In the genomic region with DNA sequence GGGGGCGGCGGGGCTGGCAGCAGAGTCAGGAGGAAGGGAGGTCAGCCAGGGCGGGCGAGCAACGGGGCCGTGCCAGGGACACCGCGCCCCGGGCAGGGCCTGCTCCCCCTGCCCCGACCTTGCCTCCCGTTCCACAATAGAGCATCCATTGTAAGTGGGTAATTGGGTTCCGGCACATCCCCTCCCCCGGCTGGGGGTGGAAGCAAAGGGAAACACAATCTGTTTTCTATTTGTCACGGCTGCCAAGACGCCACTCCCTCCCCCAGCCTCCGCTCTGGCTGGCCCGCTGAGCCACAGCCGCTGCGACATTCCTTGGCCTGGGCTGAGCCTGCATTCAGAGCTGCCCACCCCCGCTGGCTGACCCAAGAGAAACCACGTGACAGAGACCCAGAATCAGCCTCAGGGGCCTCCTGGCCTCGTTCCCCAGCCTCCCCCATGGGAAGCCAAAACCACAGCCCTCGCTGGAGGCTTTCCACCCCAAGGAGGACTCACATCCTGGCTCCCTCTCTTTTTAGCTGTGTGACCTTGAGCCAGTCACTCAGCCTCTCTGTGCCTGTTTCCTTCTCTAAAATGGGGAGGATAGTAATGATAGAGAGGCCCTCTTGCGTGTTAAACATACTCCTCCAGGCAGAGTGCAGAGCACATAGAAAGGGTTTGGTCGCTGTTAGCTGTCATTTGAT, we compare ENCODE assay signal across 8 cellular contexts.
A peak's percentile ranks its signal among the peaks of the same experiment; 100 is the strongest.
DNase-seq lines count a peak whose midpoint lies in the region; ATAC-seq and TF ChIP-seq lines count a peak whose summit lies in the region.

No MANE protein-coding gene starts in this region.

- peaks cover 13% of the 10 kb centered on the region for H3K4me1 Mint-ChIP-seq in activated CD4-positive, alpha-beta memory T cell treated with anti-CD3 and anti-CD28 coated beads for 36 hours (ENCODE audit: low read depth)
- peaks cover 3% of the 10 kb centered on the region for H3K4me1 Mint-ChIP-seq in activated CD4-positive, alpha-beta memory T cell treated with anti-CD3 and anti-CD28 coated beads, Interleukin-2, amount 10 ng/mL, durations not matched to agents 7 days and 5 days

- no peaks in the 10 kb centered on the region for H3K36me3 ChIP-seq in esophagus muscularis mucosa
- H3K36me3 ChIP-seq in thoracic aorta: no peaks in the 10 kb centered on the region

- TF ChIP-seq CTCF in esophagus muscularis mucosa (IDR thresholded peaks at IDR 0.05): no peak
- TF ChIP-seq CTCF in thoracic aorta (IDR thresholded peaks at IDR 0.05): no peak

- intact Hi-C loops in activated CD4-positive, alpha-beta memory T cell treated with anti-CD3 and anti-CD28 coated beads for 36 hours (cut with micrococcal nuclease): no loop called here
- intact Hi-C loops in esophagus muscularis mucosa (cut with DNase I): loop anchor here (10.0 kb wide), 1 partner anchor 61 kb away; no protein-coding TSS in a partner anchor

- H3K4me3 ChIP-seq in esophagus muscularis mucosa: peak overlapping the region; percentile 16 to 30 (median 26)
- H3K4me3 ChIP-seq in thoracic aorta: peak overlapping the region; percentile 34

- 7% methylated on average over 14 of the region's 25 CpGs for WGBS in esophagus muscularis mucosa

- TF ChIP-seq POLR2A in esophagus muscularis mucosa (IDR thresholded peaks at IDR 0.05; ENCODE audit: low read depth): no peak

- no peaks in the 10 kb centered on the region for H3K27me3 ChIP-seq in esophagus muscularis mucosa
- H3K27me3 ChIP-seq in thoracic aorta (replicated peaks; ENCODE audit: insufficient read depth): no peaks in the 10 kb centered on the region

- ATAC-seq in thoracic aorta (ENCODE audit: insufficient number of reproducible peaks, low FRiP score, low read depth): peak; percentile 62
- no peak for ATAC-seq in HG02973 (IDR thresholded peaks at IDR 0.05; ENCODE audit: unreplicated experiment)

- H3K4me1 ChIP-seq in esophagus muscularis mucosa (peaks cover 23 to 87% (median 80%) of the 10 kb centered on the region in 4 donors), thoracic aorta (ENCODE audit: control insufficient read depth in 1 of 2, low read depth in 2 of 2) (peaks cover 12 to 24% of the 10 kb centered on the region in 2 donors)

- H3K27ac ChIP-seq in esophagus muscularis mucosa (replicated peaks in 1 of 4) (peak overlapping the region; percentile 89 to 96 (median 95)), thoracic aorta (peak overlapping the region; percentile 79 to 85)

- TF ChIP-seq EP300 in esophagus muscularis mucosa (IDR thresholded peaks at IDR 0.05): peak; percentile 63

- no peaks in the 10 kb centered on the region for H3K36me3 Mint-ChIP-seq in activated CD4-positive, alpha-beta memory T cell treated with anti-CD3 and anti-CD28 coated beads for 36 hours
- no peaks in the 10 kb centered on the region for H3K36me3 Mint-ChIP-seq in activated CD4-positive, alpha-beta memory T cell treated with anti-CD3 and anti-CD28 coated beads, Interleukin-2, amount 10 ng/mL, durations not matched to agents 7 days and 5 days (ENCODE audit: low read depth)

- H3K4me3 Mint-ChIP-seq in activated CD4-positive, alpha-beta memory T cell treated with anti-CD3 and anti-CD28 coated beads for 36 hours: no peak overlapping the region
- no peak overlapping the region for H3K4me3 Mint-ChIP-seq in activated CD4-positive, alpha-beta memory T cell treated with anti-CD3 and anti-CD28 coated beads, Interleukin-2, amount 10 ng/mL, durations not matched to agents 7 days and 5 days

- POLR2A ChIA-PET in activated CD4-positive, alpha-beta memory T cell treated with anti-CD3 and anti-CD28 coated beads for 36 hours (lab: Charles Lee): no interaction called here
- POLR2A ChIA-PET in activated CD4-positive, alpha-beta memory T cell treated with anti-CD3 and anti-CD28 coated beads, Interleukin-2, amount 10 ng/mL, durations not matched to agents 7 days and 5 days (lab: Charles Lee): no interaction called here

- H3K27me3 Mint-ChIP-seq in activated CD4-positive, alpha-beta memory T cell treated with anti-CD3 and anti-CD28 coated beads for 36 hours: peaks cover 12% of the 10 kb centered on the region
- peaks cover 41% of the 10 kb centered on the region for H3K27me3 Mint-ChIP-seq in activated CD4-positive, alpha-beta memory T cell treated with anti-CD3 and anti-CD28 coated beads, Interleukin-2, amount 10 ng/mL, durations not matched to agents 7 days and 5 days

- H3K27ac Mint-ChIP-seq in activated CD4-positive, alpha-beta memory T cell treated with anti-CD3 and anti-CD28 coated beads for 36 hours: no peak overlapping the region
- H3K27ac Mint-ChIP-seq in activated CD4-positive, alpha-beta memory T cell treated with anti-CD3 and anti-CD28 coated beads, Interleukin-2, amount 10 ng/mL, durations not matched to agents 7 days and 5 days: no peak overlapping the region

- CTCF ChIA-PET in activated CD4-positive, alpha-beta memory T cell treated with anti-CD3 and anti-CD28 coated beads for 36 hours (lab: Charles Lee): interaction anchor here (0.6 to 1.1 kb wide), 2 partner anchors 33 to 671 kb away, joined by 3 read pairs; no protein-coding TSS in a partner anchor
- CTCF ChIA-PET in activated CD4-positive, alpha-beta memory T cell treated with anti-CD3 and anti-CD28 coated beads, Interleukin-2, amount 10 ng/mL, durations not matched to agents 7 days and 5 days (lab: Charles Lee): no interaction called here

- H3K9me3 ChIP-seq in esophagus muscularis mucosa (no peaks in the 10 kb centered on the region), thoracic aorta (no peaks in the 10 kb centered on the region)

- H3K9me3 Mint-ChIP-seq in activated CD4-positive, alpha-beta memory T cell treated with anti-CD3 and anti-CD28 coated beads for 36 hours: no peaks in the 10 kb centered on the region
- H3K9me3 Mint-ChIP-seq in activated CD4-positive, alpha-beta memory T cell treated with anti-CD3 and anti-CD28 coated beads, Interleukin-2, amount 10 ng/mL, durations not matched to agents 7 days and 5 days: no peaks in the 10 kb centered on the region

- peak; percentile 29 for DNase-seq in activated CD4-positive, alpha-beta memory T cell treated with anti-CD3 and anti-CD28 coated beads for 36 hours
- no peak for DNase-seq in activated CD4-positive, alpha-beta memory T cell treated with anti-CD3 and anti-CD28 coated beads, Interleukin-2, amount 10 ng/mL, durations not matched to agents 7 days and 5 days
- peak; percentile 31 for DNase-seq in NCI-H187 treated with DMSO at 0.1 percent for 48 hours (lab: John Stamatoyannopoulos, UW)
- DNase-seq in UCSD-AML1 (lab: John Stamatoyannopoulos, UW; ENCODE audit: unreplicated experiment): peak; percentile 78
- DNase-seq in esophagus muscularis mucosa (ENCODE audit: extremely low spot score): peak; percentile 97
- peak; percentile 89 for DNase-seq in middle frontal gyrus (ENCODE audit: extremely low spot score, low spot score)
- peak; percentile 94 for DNase-seq in thoracic aorta (ENCODE audit: low spot score)
